Comparison of ENCODE assay signal across 8 cellular contexts in the genomic region with DNA sequence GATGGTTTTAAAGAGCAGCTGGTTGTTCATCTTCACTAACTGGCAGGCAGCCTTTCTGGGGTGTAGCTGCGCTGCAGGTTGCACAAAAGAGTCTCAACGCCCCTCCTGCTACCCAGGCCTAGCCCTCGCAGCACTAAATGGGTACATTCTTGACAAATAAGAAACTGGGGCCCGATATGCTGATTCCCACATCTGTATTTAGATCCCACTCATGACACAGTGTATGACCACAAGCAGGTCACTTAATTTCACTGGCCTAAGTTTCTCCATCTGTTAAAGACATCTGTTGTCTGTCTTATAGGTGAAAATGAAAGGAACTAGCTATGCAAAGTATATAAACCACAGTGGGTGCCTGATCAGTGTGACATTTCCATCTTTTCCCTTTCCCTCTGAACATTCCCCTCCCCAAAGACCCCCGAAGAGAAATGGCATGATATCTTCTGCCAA.
DNase-seq lines count a peak whose midpoint lies in the region; ATAC-seq, FAIRE-seq and TF ChIP-seq lines count a peak whose summit lies in the region.

No MANE protein-coding gene starts in this region.

- H3K27me3 ChIP-seq in AG04450 (ENCODE audit: control insufficient read depth, insufficient read depth, low read length) (no peaks in the 10 kb centered on the region), astrocyte (ENCODE audit: insufficient read depth, low read length) (no peaks in the 10 kb centered on the region)

- BruUV-seq in Calu3 (replicated peaks; lab: Mats Ljungman, UMichigan), result no TSS peak

- ATAC-seq in GM19397 (IDR thresholded peaks at IDR 0.05; ENCODE audit: unreplicated experiment) (peak; percentile 68), HG03025 (IDR thresholded peaks at IDR 0.05; ENCODE audit: low FRiP score, unreplicated experiment) (peak; percentile 56)

- H3K9me3 ChIP-seq in AG04450 (ENCODE audit: control insufficient read depth, insufficient read depth, low read length) (peaks cover 7% of the 10 kb centered on the region), astrocyte (ENCODE audit: insufficient read depth, low read depth, low read length) (no peaks in the 10 kb centered on the region)

- intact Hi-C loops in Calu3 (cut with micrococcal nuclease; ENCODE audit: unreplicated experiment), result no loop called here
- intact Hi-C loops in activated naive CD4-positive, alpha-beta T cell treated with anti-CD3 and anti-CD28 coated beads for 36 hours (cut with micrococcal nuclease), result no loop called here

- H3K4me1 ChIP-seq in astrocyte (ENCODE audit: insufficient read depth, low read length), result peaks cover 7% of the 10 kb centered on the region

- DNase-seq in AG04450 (ENCODE audit: low read depth, low spot score) (no peak), astrocyte (ENCODE audit: low read depth) (no peak), Calu3 (no peak)
- DNase-seq in activated T-cell treated with anti-CD3 and anti-CD28 coated beads, Interleukin-2, amount 50 U/mL, for 1 hour, result no peak
- DNase-seq in activated naive CD4-positive, alpha-beta T cell treated with anti-CD3 and anti-CD28 coated beads for 36 hours, result no peak
- no peak for DNase-seq in activated naive CD4-positive, alpha-beta T cell treated with anti-CD3 and anti-CD28 coated beads, Interleukin-2, amount 10 ng/mL, durations not matched to agents 7 days and 5 days

- H2AFZ ChIP-seq in astrocyte (ENCODE audit: low read depth, low read length), result no peak overlapping the region

- H3K27ac ChIP-seq in AG04450 (ENCODE audit: low read depth, low read length) (peak overlapping the region; percentile 4), astrocyte (ENCODE audit: low read depth, low read length) (peak overlapping the region; percentile 42)

- H3K9me3 Mint-ChIP-seq in astrocyte (ENCODE audit: unreplicated experiment), result no peaks in the 10 kb centered on the region
- peaks cover 6% of the 10 kb centered on the region for H3K9me3 Mint-ChIP-seq in Calu3 (ENCODE audit: low read depth, unreplicated experiment)
- peaks cover 14% of the 10 kb centered on the region for H3K9me3 Mint-ChIP-seq in activated naive CD4-positive, alpha-beta T cell treated with anti-CD3 and anti-CD28 coated beads for 36 hours
- H3K9me3 Mint-ChIP-seq in activated naive CD4-positive, alpha-beta T cell treated with anti-CD3 and anti-CD28 coated beads, Interleukin-2, amount 10 ng/mL, durations not matched to agents 7 days and 5 days, result peaks cover 15% of the 10 kb centered on the region

- no peak for FAIRE-seq in astrocyte (lab: Jason Lieb, UNC)

- H3K36me3 Mint-ChIP-seq in astrocyte (ENCODE audit: low read depth, unreplicated experiment) (peaks cover 23% of the 10 kb centered on the region), Calu3 (ENCODE audit: insufficient read depth, unreplicated experiment) (peaks cover 4% of the 10 kb centered on the region)
- H3K36me3 Mint-ChIP-seq in activated naive CD4-positive, alpha-beta T cell treated with anti-CD3 and anti-CD28 coated beads for 36 hours (ENCODE audit: low read depth), result peaks cover 9% of the 10 kb centered on the region
- H3K36me3 Mint-ChIP-seq in activated naive CD4-positive, alpha-beta T cell treated with anti-CD3 and anti-CD28 coated beads, Interleukin-2, amount 10 ng/mL, durations not matched to agents 7 days and 5 days, result peaks cover 5% of the 10 kb centered on the region

- H3K27ac Mint-ChIP-seq in astrocyte (ENCODE audit: unreplicated experiment) (peak overlapping the region; percentile 94), Calu3 (ENCODE audit: unreplicated experiment) (no peak overlapping the region)
- H3K27ac Mint-ChIP-seq in activated naive CD4-positive, alpha-beta T cell treated with anti-CD3 and anti-CD28 coated beads for 36 hours, result no peak overlapping the region
- H3K27ac Mint-ChIP-seq in activated naive CD4-positive, alpha-beta T cell treated with anti-CD3 and anti-CD28 coated beads, Interleukin-2, amount 10 ng/mL, durations not matched to agents 7 days and 5 days, result no peak overlapping the region

- H4K20me1 ChIP-seq in astrocyte (ENCODE audit: insufficient read depth, low read length), result peaks cover 78% of the 10 kb centered on the region

- H3K79me2 ChIP-seq in astrocyte (ENCODE audit: insufficient read depth, low read length), result peaks cover 97% of the 10 kb centered on the region

- POLR2A ChIA-PET in AG04450 (lab: Yijun Ruan, JAX), result no interaction called here

- H3K27me3 Mint-ChIP-seq in astrocyte (ENCODE audit: low read depth, unreplicated experiment), result no peaks in the 10 kb centered on the region
- H3K27me3 Mint-ChIP-seq in Calu3 (ENCODE audit: unreplicated experiment), result no peaks in the 10 kb centered on the region
- no peaks in the 10 kb centered on the region for H3K27me3 Mint-ChIP-seq in activated naive CD4-positive, alpha-beta T cell treated with anti-CD3 and anti-CD28 coated beads for 36 hours (ENCODE audit: low read depth)
- no peaks in the 10 kb centered on the region for H3K27me3 Mint-ChIP-seq in activated naive CD4-positive, alpha-beta T cell treated with anti-CD3 and anti-CD28 coated beads, Interleukin-2, amount 10 ng/mL, durations not matched to agents 7 days and 5 days

- H3K4me3 Mint-ChIP-seq in astrocyte (ENCODE audit: unreplicated experiment) (peak overlapping the region; percentile 66), Calu3 (ENCODE audit: low read depth, unreplicated experiment) (no peak overlapping the region)
- no peak overlapping the region for H3K4me3 Mint-ChIP-seq in activated naive CD4-positive, alpha-beta T cell treated with anti-CD3 and anti-CD28 coated beads for 36 hours
- H3K4me3 Mint-ChIP-seq in activated naive CD4-positive, alpha-beta T cell treated with anti-CD3 and anti-CD28 coated beads, Interleukin-2, amount 10 ng/mL, durations not matched to agents 7 days and 5 days, result no peak overlapping the region

- H3K4me3 ChIP-seq in AG04450 (ENCODE audit: low read depth, low read length) (no peak overlapping the region), astrocyte (ENCODE audit: insufficient read depth, low read depth, low read length) (no peak overlapping the region)

- H3K9ac ChIP-seq in astrocyte (ENCODE audit: low read length), result no peak overlapping the region

- no peak for TF ChIP-seq CTCF in AG04450 (IDR thresholded peaks at IDR 0.05; ENCODE audit: low read depth, low read length)
- no peak for TF ChIP-seq CTCF in astrocyte (IDR thresholded peaks at IDR 0.05; ENCODE audit: insufficient read depth, low read depth, low read length)
- no peak for TF ChIP-seq CTCF in Calu3 (IDR thresholded peaks at IDR 0.05; ENCODE audit: unreplicated experiment)

- H3K36me3 ChIP-seq in astrocyte (ENCODE audit: insufficient read depth, low read length), result peaks cover 13% of the 10 kb centered on the region

- CTCF ChIA-PET in AG04450 (lab: Charles Lee), result no interaction called here
- CTCF ChIA-PET in Calu3 (lab: Charles Lee), result no interaction called here
- CTCF ChIA-PET in activated naive CD4-positive, alpha-beta T cell treated with anti-CD3 and anti-CD28 coated beads for 36 hours (lab: Charles Lee), result no interaction called here
- CTCF ChIA-PET in activated naive CD4-positive, alpha-beta T cell treated with anti-CD3 and anti-CD28 coated beads, Interleukin-2, amount 10 ng/mL, durations not matched to agents 7 days and 5 days (lab: Charles Lee), result interaction anchor here (0.6 to 1.0 kb wide), 2 partner anchors 18 to 42 kb away, joined by 3 read pairs; no protein-coding TSS in a partner anchor

- no peak overlapping the region for H3K4me2 ChIP-seq in astrocyte (ENCODE audit: low read length)

- peaks cover 69% of the 10 kb centered on the region for H3K4me1 Mint-ChIP-seq in astrocyte (ENCODE audit: low read depth, unreplicated experiment)
- H3K4me1 Mint-ChIP-seq in Calu3 (ENCODE audit: low read depth, unreplicated experiment), result peaks cover 12% of the 10 kb centered on the region
- peaks cover 9% of the 10 kb centered on the region for H3K4me1 Mint-ChIP-seq in activated naive CD4-positive, alpha-beta T cell treated with anti-CD3 and anti-CD28 coated beads for 36 hours (ENCODE audit: low read depth)
- H3K4me1 Mint-ChIP-seq in activated naive CD4-positive, alpha-beta T cell treated with anti-CD3 and anti-CD28 coated beads, Interleukin-2, amount 10 ng/mL, durations not matched to agents 7 days and 5 days, result peaks cover 9% of the 10 kb centered on the region
